Comparison of ENCODE assay signal across 10 cellular contexts in the genomic region with DNA sequence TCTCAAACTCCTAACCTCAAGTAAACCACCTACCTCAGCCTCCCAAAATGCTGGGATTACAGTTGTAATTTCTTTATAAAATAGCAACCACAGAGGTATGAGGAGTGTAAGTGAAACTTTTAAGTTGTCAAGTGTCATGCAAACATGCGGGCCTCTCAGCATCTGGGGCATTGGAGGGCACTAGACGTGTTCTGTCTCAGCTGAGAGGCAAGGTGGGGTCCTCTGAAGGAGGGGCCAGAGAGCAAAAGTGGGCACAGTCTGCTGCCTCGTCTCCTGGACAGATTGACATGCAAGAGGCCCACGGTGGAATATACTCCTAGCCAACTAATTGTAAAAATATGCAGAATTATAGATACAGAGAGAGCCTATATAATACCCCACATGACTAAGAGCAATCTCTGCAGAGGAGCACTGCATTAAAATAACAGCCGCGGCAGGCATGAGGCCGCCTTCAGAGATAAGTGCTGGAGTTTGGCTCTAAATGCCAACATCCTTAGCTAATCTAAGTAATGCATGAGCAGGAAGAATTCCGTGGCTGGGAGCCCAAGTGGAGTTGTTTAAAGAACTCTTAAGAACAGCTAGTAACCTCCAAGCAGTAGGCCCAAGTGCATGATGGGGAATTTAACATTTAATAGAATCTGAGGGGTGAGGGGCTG.
A peak's percentile ranks its signal among the peaks of the same experiment; 100 is the strongest.
DNase-seq lines count a peak whose midpoint lies in the region; ATAC-seq, FAIRE-seq and TF ChIP-seq lines count a peak whose summit lies in the region.
"Had no signal": no experiment of that assay in that cellular context is flagged by ENCODE, and none has a peak within 500 bp of the region (broad histone marks: within the 10 kb centered on the region; RNA-seq: fewer than 3 reads in every experiment).

No MANE protein-coding gene starts in this region.

- H2AFZ ChIP-seq in K562 (ENCODE audit: low read depth, low read length), result no peak overlapping the region

- in situ Hi-C loops in K562 (cut with MboI), result no loop called here

- H3K27me3 Mint-ChIP-seq in activated CD4-positive, alpha-beta T cell treated with anti-CD3 and anti-CD28 coated beads, Interleukin-2, amount 10 ng/mL, durations not matched to agents 24 days and 14 days, result peaks cover 2% of the 10 kb centered on the region

- H3K36me3 Mint-ChIP-seq in activated CD4-positive, alpha-beta T cell treated with anti-CD3 and anti-CD28 coated beads, Interleukin-2, amount 10 ng/mL, durations not matched to agents 24 days and 14 days (ENCODE audit: low read depth), result peaks cover 2% of the 10 kb centered on the region

- DNase-seq in HK-2 (ENCODE audit: unreplicated experiment), result peak; percentile 27
- peak in 1 of 4 experiments; percentile 49 for DNase-seq in K562 (ENCODE audit: extremely low read depth in 1 of 4, low spot score in 3 of 4)
- DNase-seq in kidney, result peak; percentile 68
- peak; percentile 92 for DNase-seq in testis
- DNase-seq in DMS153 treated with DMSO at 0.1 percent for 48 hours (lab: John Stamatoyannopoulos, UW; ENCODE audit: unreplicated experiment), result no peak
- DNase-seq in activated CD4-positive, alpha-beta T cell treated with anti-CD3 and anti-CD28 coated beads, Interleukin-2, amount 10 ng/mL, durations not matched to agents 24 days and 14 days, result no peak
- DNase-seq: activated naive CD4-positive, alpha-beta T cell treated with Interleukin-2 at 50 U/mL for 16 hours; NCI-H1092; stimulated activated CD4-positive, alpha-beta T cell treated with anti-CD3 and anti-CD28 coated beads, Interleukin-15, amount 100 ng/mL, for 24 hours had no signal

- peaks cover 0 to 35% of the 10 kb centered on the region in 2 experiments; a peak in 4 of 5 replicates for H3K4me1 ChIP-seq in K562 (replicated peaks in 1 of 2; ENCODE audit: control insufficient read depth in 2 of 2, insufficient read depth in 2 of 2, low read length in 2 of 2)
- H3K4me1 ChIP-seq in kidney (ENCODE audit: control insufficient read depth in 1 of 2, insufficient read depth in 1 of 2, low read depth in 1 of 2, low read length in 2 of 2), result no peaks in the 10 kb centered on the region
- H3K4me1 ChIP-seq in testis, result peaks cover 43% of the 10 kb centered on the region

- CTCF ChIA-PET in K562 (lab: Yijun Ruan, JAX; ENCODE audit: low intra/inter-chr PET ratio), result no interaction called here

- H3K4me3 ChIP-seq in K562 (no peak overlapping the region), kidney (ENCODE audit: low read length in 2 of 2) (no peak overlapping the region), testis (no peak overlapping the region)

- no peaks in the 10 kb centered on the region for H3K27me3 ChIP-seq in K562 (ENCODE audit: control insufficient read depth in 2 of 2, insufficient read depth in 2 of 2, low read length in 2 of 2)
- no peaks in the 10 kb centered on the region for H3K27me3 ChIP-seq in testis

- peaks cover 9% of the 10 kb centered on the region for H3K9me3 Mint-ChIP-seq in activated CD4-positive, alpha-beta T cell treated with anti-CD3 and anti-CD28 coated beads, Interleukin-2, amount 10 ng/mL, durations not matched to agents 24 days and 14 days

- H3K4me2 ChIP-seq in K562 (ENCODE audit: insufficient read depth, low read length), result no peak overlapping the region

- POLR2A ChIA-PET in K562 (lab: Yijun Ruan, JAX), result no interaction called here

- H3K27ac ChIP-seq in K562 (ENCODE audit: extremely low read depth, low read depth, low read length) (no peak overlapping the region), kidney (ENCODE audit: low read depth in 2 of 2, low read length in 2 of 2) (no peak overlapping the region), testis (peak overlapping the region; percentile 3 to 89)

- no peaks in the 10 kb centered on the region for H3K9me3 ChIP-seq in K562 (replicated peaks; ENCODE audit: control insufficient read depth, insufficient read depth, low read depth, low read length)
- no peaks in the 10 kb centered on the region for H3K9me3 ChIP-seq in kidney (ENCODE audit: control insufficient read depth in 1 of 2, low read length in 2 of 2)
- H3K9me3 ChIP-seq in testis, result no peaks in the 10 kb centered on the region

- TF ChIP-seq CTCF in K562 (IDR thresholded peaks at IDR 0.05 in 2 of 3, conservative IDR thresholded peaks at IDR 0.05 in 1 of 3; ENCODE audit: insufficient read depth in 2 of 3, low read depth in 1 of 3, low read length in 3 of 3) (no peak), kidney (IDR thresholded peaks at IDR 0.05; ENCODE audit: borderline replicate concordance, extremely low read depth, insufficient read depth) (no peak), testis (IDR thresholded peaks at IDR 0.05) (no peak)

- H4K20me1 ChIP-seq in K562 (replicated peaks; ENCODE audit: control insufficient read depth, insufficient read depth, low read length), result no peaks in the 10 kb centered on the region

- no peaks in the 10 kb centered on the region for H3K4me1 Mint-ChIP-seq in activated CD4-positive, alpha-beta T cell treated with anti-CD3 and anti-CD28 coated beads, Interleukin-2, amount 10 ng/mL, durations not matched to agents 24 days and 14 days

- no peaks in the 10 kb centered on the region for H3K79me2 ChIP-seq in K562 (ENCODE audit: control insufficient read depth, insufficient read depth, low read length)

- TF ChIP-seq EP300 in K562 (IDR thresholded peaks at IDR 0.05; ENCODE audit: low read length), result peak; percentile 17; the same call in 1 of the 2 replicates

- no peaks in the 10 kb centered on the region for H3K36me3 ChIP-seq in K562 (ENCODE audit: control insufficient read depth, insufficient read depth, low read length)
- H3K36me3 ChIP-seq in kidney (ENCODE audit: control insufficient read depth in 1 of 2, insufficient read depth in 2 of 2, low read length in 2 of 2), result no peaks in the 10 kb centered on the region
- no peaks in the 10 kb centered on the region for H3K36me3 ChIP-seq in testis (ENCODE audit: low read depth, missing control alignments)

- no peak overlapping the region for H3K4me3 Mint-ChIP-seq in activated CD4-positive, alpha-beta T cell treated with anti-CD3 and anti-CD28 coated beads, Interleukin-2, amount 10 ng/mL, durations not matched to agents 24 days and 14 days

- intact Hi-C loops in K562 (cut with micrococcal nuclease) (no loop called here), kidney (cut with DNase I) (no loop called here), testis (cut with DNase I; ENCODE audit: low total_unique reads) (no loop called here)
- intact Hi-C loops in activated CD4-positive, alpha-beta T cell treated with anti-CD3 and anti-CD28 coated beads, Interleukin-2, amount 10 ng/mL, durations not matched to agents 24 days and 14 days (cut with micrococcal nuclease), result no loop called here

- H3K9me1 ChIP-seq in K562 (ENCODE audit: control insufficient read depth, insufficient read depth, low read length), result no peaks in the 10 kb centered on the region

- TF ChIP-seq POLR2A in K562 (conservative IDR thresholded peaks at IDR 0.05) (no peak), testis (IDR thresholded peaks at IDR 0.05) (no peak)

- no peak for TF ChIP-seq RAD21 in K562 (CRISPR knock-in tag; conservative IDR thresholded peaks at IDR 0.05 in 1 of 2, IDR thresholded peaks at IDR 0.05 in 1 of 2)

- BruUV-seq in K562 (replicated peaks; lab: Mats Ljungman, UMichigan), result no TSS peak

- no peak overlapping the region for H3K27ac Mint-ChIP-seq in activated CD4-positive, alpha-beta T cell treated with anti-CD3 and anti-CD28 coated beads, Interleukin-2, amount 10 ng/mL, durations not matched to agents 24 days and 14 days

- no peak for FAIRE-seq in K562 (lab: Jason Lieb, UNC)
- no peak for FAIRE-seq in kidney (lab: Jason Lieb, UNC)

- H3K9ac ChIP-seq in K562 (ENCODE audit: insufficient read depth in 1 of 2, low read depth in 2 of 2, low read length in 2 of 2), result no peak overlapping the region; a peak in 1 of 4 replicates
- H3K9ac ChIP-seq in kidney (ENCODE audit: low read length in 2 of 2), result no peak overlapping the region

- WGBS in K562 (ENCODE audit: insufficient coverage, low coverage, missing lambda C conversion rate), result 20% methylated on average over 7 of the region's 8 CpGs
- whole genome bisulfite sequencing in testis, 2 donors, result 23 to 51% methylated on average over 7 to 8 of the region's 8 CpGs

- ATAC-seq in K562, result no peak
- no peak for ATAC-seq in GM21360 (IDR thresholded peaks at IDR 0.05; ENCODE audit: unreplicated experiment)

TF ChIP-seq in K562, 482 proteins besides CTCF, POLR2A, EP300 and RAD21 (continues in another document):
- TF ChIP-seq MYNN (IDR thresholded peaks at IDR 0.05), result no peak
- no peak for TF ChIP-seq MYNN (CRISPR knock-in tag; IDR thresholded peaks at IDR 0.05)
- TF ChIP-seq ARID1B (IDR thresholded peaks at IDR 0.05), result 0 out of 2 replicates have a peak, but pooled peaks have one; percentile 14
- no peak for TF ChIP-seq ZNF561 (CRISPR knock-in tag; conservative IDR thresholded peaks at IDR 0.05)
- no peak for TF ChIP-seq TAF1 (IDR thresholded peaks at IDR 0.05; ENCODE audit: control insufficient read depth, extremely low read depth, insufficient read depth, low read length, severe bottlenecking)
- TF ChIP-seq CBFA2T2 (conservative IDR thresholded peaks at IDR 0.05), result peak; percentile 48
- peak; percentile 39; the same call in 1 of the 2 replicates for TF ChIP-seq TEAD4 (IDR thresholded peaks at IDR 0.05; ENCODE audit: low read length)
- no peak for TF ChIP-seq TEAD4 (CRISPR knock-in tag; IDR thresholded peaks at IDR 0.05; ENCODE audit: borderline replicate concordance)

Comparison
In these comparisons a context has a peak if more than half of its experiments do, and no peak if none do; other contexts are left out.
1. DNase-seq: peak in HK-2 (single experiment), kidney (single experiment) and testis (single experiment); none in DMS153 treated with DMSO at 0.1 percent for 48 hours (single experiment) and activated CD4-positive, alpha-beta T cell treated with anti-CD3 and anti-CD28 coated beads, Interleukin-2, amount 10 ng/mL, durations not matched to agents 24 days and 14 days (single experiment).
2. H3K27ac ChIP-seq: peak in testis (2 of 2); none in K562 (single experiment) and kidney (0 of 2).